In genomic region chr5:42995152-42995751, GRCh38 we compare ENCODE assay signal across 8 cellular contexts. TPM values are rescaled to one million over a fixed set of nuclear protein-coding genes. Genes with fewer than 3 reads are reported as not detected.
DNase-seq lines count a peak whose midpoint lies in the region; ATAC-seq and TF ChIP-seq lines count a peak whose summit lies in the region.

No MANE protein-coding gene starts in this region.

- no peaks in the 10 kb centered on the region for H3K79me2 ChIP-seq in neural cell (replicated peaks; ENCODE audit: insufficient read depth, low read length)

- no peak overlapping the region for H3K4me2 ChIP-seq in neural cell (ENCODE audit: low read length)

- H3K27ac ChIP-seq in C4-2B (no peak overlapping the region), cingulate gyrus (ENCODE audit: low read depth, low read length) (peak overlapping the region; percentile 42), neural cell (ENCODE audit: low read length) (no peak overlapping the region)

- no peak for ATAC-seq in GM18861 (IDR thresholded peaks at IDR 0.05; ENCODE audit: unreplicated experiment)

- no peaks in the 10 kb centered on the region for H3K36me3 ChIP-seq in neural cell (ENCODE audit: insufficient read depth, low read length)

- peak; percentile 4 for TF ChIP-seq RAD21 in neural cell (conservative IDR thresholded peaks at IDR 0.05)

- H3K9me3 ChIP-seq in neural cell (ENCODE audit: low read length): peaks cover 10% of the 10 kb centered on the region

- peak; percentile 47 for DNase-seq in NB4 (ENCODE audit: low read depth)
- no peak for DNase-seq in NCI-H2107 (lab: John Stamatoyannopoulos, UW)
- DNase-seq in NCI-H1930 (lab: John Stamatoyannopoulos, UW): no peak
- DNase-seq in NCI-H1436 treated with DMSO at 0.1 percent for 48 hours (lab: John Stamatoyannopoulos, UW): no peak

- H3K9me2 ChIP-seq in neural cell (ENCODE audit: insufficient read depth, low read length): no peaks in the 10 kb centered on the region

- peak overlapping the region; percentile 96 for H3K4me3 ChIP-seq in NB4 (ENCODE audit: low read depth, low read length)
- H3K4me3 ChIP-seq in neural cell (ENCODE audit: low read length): no peak overlapping the region

- no peak for TF ChIP-seq EP300 in neural cell (conservative IDR thresholded peaks at IDR 0.05; ENCODE audit: poor library complexity, severe bottlenecking)

- no peaks in the 10 kb centered on the region for H3F3A ChIP-seq in neural cell (ENCODE audit: insufficient read depth, low read length, poor library complexity, severe bottlenecking)

- peaks cover 100% of the 10 kb centered on the region for H3K27me3 ChIP-seq in neural cell (ENCODE audit: insufficient read depth, low read depth, low read length)

- no peaks in the 10 kb centered on the region for H4K20me1 ChIP-seq in neural cell (ENCODE audit: insufficient read depth)

- peak; percentile 4 for TF ChIP-seq POLR2A in NB4 (IDR thresholded peaks at IDR 0.05; ENCODE audit: extremely low read depth, insufficient read length)

- no peak overlapping the region for H2AFZ ChIP-seq in neural cell (ENCODE audit: low read depth, low read length)

- TF ChIP-seq CTCF in C4-2B (conservative IDR thresholded peaks at IDR 0.05) (peak; percentile 67), NB4 (IDR thresholded peaks at IDR 0.05; ENCODE audit: low read depth, low read length) (no peak), neural cell (IDR thresholded peaks at IDR 0.05; ENCODE audit: poor library complexity, severe bottlenecking) (peak; percentile 27)

- no peak overlapping the region for H3K9ac ChIP-seq in neural cell (ENCODE audit: low read length)

TF ChIP-seq in neural cell, 6 proteins besides CTCF, POLR2A, EP300 and RAD21:
- TF ChIP-seq EZH2 (IDR thresholded peaks at IDR 0.05; ENCODE audit: borderline replicate concordance, insufficient read depth, low read length, poor library complexity, severe bottlenecking): no peak
- TF ChIP-seq MXI1 (conservative IDR thresholded peaks at IDR 0.05; ENCODE audit: poor library complexity, severe bottlenecking): no peak
- no peak for TF ChIP-seq SMC3 (conservative IDR thresholded peaks at IDR 0.05; ENCODE audit: poor library complexity)
- no peak for TF ChIP-seq REST (IDR thresholded peaks at IDR 0.05; ENCODE audit: borderline replicate concordance)
- TF ChIP-seq TAF1 (IDR thresholded peaks at IDR 0.05; ENCODE audit: low read depth): no peak
- TF ChIP-seq POLR2AphosphoS5 (IDR thresholded peaks at IDR 0.05): no peak

RNA-seq across cellular contexts. Expression of gene ANXA2R, which starts 44.9 kb away (rescaled TPM):
- polyA plus RNA-seq in neural cell: not detected in 2 replicates
- 0.49 and 0.58 TPM in 2 replicates for polyA minus RNA-seq in neural cell
